1 cellular context compared by ENCODE assay signal in genomic region chr2:216502776-216503629, GRCh38.
A peak's percentile ranks its signal among the peaks of the same experiment; 100 is the strongest.
TF ChIP-seq lines count a peak whose summit lies in the region.

No MANE protein-coding gene starts in this region.

TF ChIP-seq in H1, 55 proteins besides CTCF, POLR2A, EP300 and RAD21 (continued from another document):
- TF ChIP-seq, protein P1, sequence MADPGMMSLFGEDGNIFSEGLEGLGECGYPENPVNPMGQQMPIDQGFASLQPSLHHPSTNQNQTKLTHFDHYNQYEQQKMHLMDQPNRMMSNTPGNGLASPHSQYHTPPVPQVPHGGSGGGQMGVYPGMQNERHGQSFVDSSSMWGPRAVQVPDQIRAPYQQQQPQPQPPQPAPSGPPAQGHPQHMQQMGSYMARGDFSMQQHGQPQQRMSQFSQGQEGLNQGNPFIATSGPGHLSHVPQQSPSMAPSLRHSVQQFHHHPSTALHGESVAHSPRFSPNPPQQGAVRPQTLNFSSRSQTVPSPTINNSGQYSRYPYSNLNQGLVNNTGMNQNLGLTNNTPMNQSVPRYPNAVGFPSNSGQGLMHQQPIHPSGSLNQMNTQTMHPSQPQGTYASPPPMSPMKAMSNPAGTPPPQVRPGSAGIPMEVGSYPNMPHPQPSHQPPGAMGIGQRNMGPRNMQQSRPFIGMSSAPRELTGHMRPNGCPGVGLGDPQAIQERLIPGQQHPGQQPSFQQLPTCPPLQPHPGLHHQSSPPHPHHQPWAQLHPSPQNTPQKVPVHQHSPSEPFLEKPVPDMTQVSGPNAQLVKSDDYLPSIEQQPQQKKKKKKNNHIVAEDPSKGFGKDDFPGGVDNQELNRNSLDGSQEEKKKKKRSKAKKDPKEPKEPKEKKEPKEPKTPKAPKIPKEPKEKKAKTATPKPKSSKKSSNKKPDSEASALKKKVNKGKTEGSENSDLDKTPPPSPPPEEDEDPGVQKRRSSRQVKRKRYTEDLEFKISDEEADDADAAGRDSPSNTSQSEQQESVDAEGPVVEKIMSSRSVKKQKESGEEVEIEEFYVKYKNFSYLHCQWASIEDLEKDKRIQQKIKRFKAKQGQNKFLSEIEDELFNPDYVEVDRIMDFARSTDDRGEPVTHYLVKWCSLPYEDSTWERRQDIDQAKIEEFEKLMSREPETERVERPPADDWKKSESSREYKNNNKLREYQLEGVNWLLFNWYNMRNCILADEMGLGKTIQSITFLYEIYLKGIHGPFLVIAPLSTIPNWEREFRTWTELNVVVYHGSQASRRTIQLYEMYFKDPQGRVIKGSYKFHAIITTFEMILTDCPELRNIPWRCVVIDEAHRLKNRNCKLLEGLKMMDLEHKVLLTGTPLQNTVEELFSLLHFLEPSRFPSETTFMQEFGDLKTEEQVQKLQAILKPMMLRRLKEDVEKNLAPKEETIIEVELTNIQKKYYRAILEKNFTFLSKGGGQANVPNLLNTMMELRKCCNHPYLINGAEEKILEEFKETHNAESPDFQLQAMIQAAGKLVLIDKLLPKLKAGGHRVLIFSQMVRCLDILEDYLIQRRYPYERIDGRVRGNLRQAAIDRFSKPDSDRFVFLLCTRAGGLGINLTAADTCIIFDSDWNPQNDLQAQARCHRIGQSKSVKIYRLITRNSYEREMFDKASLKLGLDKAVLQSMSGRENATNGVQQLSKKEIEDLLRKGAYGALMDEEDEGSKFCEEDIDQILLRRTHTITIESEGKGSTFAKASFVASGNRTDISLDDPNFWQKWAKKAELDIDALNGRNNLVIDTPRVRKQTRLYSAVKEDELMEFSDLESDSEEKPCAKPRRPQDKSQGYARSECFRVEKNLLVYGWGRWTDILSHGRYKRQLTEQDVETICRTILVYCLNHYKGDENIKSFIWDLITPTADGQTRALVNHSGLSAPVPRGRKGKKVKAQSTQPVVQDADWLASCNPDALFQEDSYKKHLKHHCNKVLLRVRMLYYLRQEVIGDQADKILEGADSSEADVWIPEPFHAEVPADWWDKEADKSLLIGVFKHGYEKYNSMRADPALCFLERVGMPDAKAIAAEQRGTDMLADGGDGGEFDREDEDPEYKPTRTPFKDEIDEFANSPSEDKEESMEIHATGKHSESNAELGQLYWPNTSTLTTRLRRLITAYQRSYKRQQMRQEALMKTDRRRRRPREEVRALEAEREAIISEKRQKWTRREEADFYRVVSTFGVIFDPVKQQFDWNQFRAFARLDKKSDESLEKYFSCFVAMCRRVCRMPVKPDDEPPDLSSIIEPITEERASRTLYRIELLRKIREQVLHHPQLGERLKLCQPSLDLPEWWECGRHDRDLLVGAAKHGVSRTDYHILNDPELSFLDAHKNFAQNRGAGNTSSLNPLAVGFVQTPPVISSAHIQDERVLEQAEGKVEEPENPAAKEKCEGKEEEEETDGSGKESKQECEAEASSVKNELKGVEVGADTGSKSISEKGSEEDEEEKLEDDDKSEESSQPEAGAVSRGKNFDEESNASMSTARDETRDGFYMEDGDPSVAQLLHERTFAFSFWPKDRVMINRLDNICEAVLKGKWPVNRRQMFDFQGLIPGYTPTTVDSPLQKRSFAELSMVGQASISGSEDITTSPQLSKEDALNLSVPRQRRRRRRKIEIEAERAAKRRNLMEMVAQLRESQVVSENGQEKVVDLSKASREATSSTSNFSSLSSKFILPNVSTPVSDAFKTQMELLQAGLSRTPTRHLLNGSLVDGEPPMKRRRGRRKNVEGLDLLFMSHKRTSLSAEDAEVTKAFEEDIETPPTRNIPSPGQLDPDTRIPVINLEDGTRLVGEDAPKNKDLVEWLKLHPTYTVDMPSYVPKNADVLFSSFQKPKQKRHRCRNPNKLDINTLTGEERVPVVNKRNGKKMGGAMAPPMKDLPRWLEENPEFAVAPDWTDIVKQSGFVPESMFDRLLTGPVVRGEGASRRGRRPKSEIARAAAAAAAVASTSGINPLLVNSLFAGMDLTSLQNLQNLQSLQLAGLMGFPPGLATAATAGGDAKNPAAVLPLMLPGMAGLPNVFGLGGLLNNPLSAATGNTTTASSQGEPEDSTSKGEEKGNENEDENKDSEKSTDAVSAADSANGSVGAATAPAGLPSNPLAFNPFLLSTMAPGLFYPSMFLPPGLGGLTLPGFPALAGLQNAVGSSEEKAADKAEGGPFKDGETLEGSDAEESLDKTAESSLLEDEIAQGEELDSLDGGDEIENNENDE (IDR thresholded peaks at IDR 0.05; ENCODE audit: insufficient replicate concordance, low read length): peak; percentile 24
- TF ChIP-seq NRF1 (IDR thresholded peaks at IDR 0.05; ENCODE audit: low read depth, low read length): 0 out of 2 replicates have a peak, but pooled peaks have one; percentile 1
- TF ChIP-seq POU5F1 (IDR thresholded peaks at IDR 0.05; ENCODE audit: low read depth, low read length): no peak
- peak; percentile 90 for TF ChIP-seq POLR2AphosphoS5 (IDR thresholded peaks at IDR 0.05; ENCODE audit: low read depth, low read length)
- TF ChIP-seq NANOG (IDR thresholded peaks at IDR 0.05; ENCODE audit: insufficient read depth, low read depth, low read length, poor library complexity, severe bottlenecking): no peak
- TF ChIP-seq HDAC6 (IDR thresholded peaks at IDR 0.05; ENCODE audit: low read depth, low read length): no peak
- TF ChIP-seq EZH2 (IDR thresholded peaks at IDR 0.05; ENCODE audit: low read depth, low read length, severe bottlenecking): no peak
- TF ChIP-seq KDM5A (IDR thresholded peaks at IDR 0.05; ENCODE audit: low read length): no peak
